ENCODE assay signal across 16 cellular contexts in genomic region chr5:102863764-102864560, GRCh38.
DNase-seq lines count a peak whose midpoint lies in the region; ATAC-seq, FAIRE-seq and TF ChIP-seq lines count a peak whose summit lies in the region.
"Had no signal": no experiment of that assay in that cellular context is flagged by ENCODE, and none has a peak within 500 bp of the region (broad histone marks: within the 10 kb centered on the region; RNA-seq: fewer than 3 reads in every experiment).

No MANE protein-coding gene starts in this region.

- ATAC-seq in IMR-90 (ENCODE audit: low read depth) = no peak
- ATAC-seq in GM18861 (IDR thresholded peaks at IDR 0.05; ENCODE audit: unreplicated experiment) = no peak
- no peak for ATAC-seq in activated naive CD4-positive, alpha-beta T cell treated with anti-CD3 and anti-CD28 coated beads, Interleukin-2, amount 50 U/mL, for 72 hours
- ATAC-seq: activated T-cell treated with anti-CD3 and anti-CD28 coated beads, Interleukin-2, amount 50 U/mL, for 72 hours; stimulated activated memory B cell treated with anti-CD40 and anti-IgM and Interleukin-4, amounts not matched to agents 10 μg/mL and 1 μg/mL and 100 μg/mL, for 72 hours had no signal

- H3K27ac ChIP-seq in IMR-90 (ENCODE audit: insufficient read depth, low read length) (no peak overlapping the region), esophagus squamous epithelium (peak overlapping the region in 3 of 4 donors; percentile 42 to 71 (median 61)), sigmoid colon (peak overlapping the region in 3 of 4 donors; percentile 87 to 91 (median 88))

- H2AK9ac ChIP-seq in IMR-90 (replicated peaks; ENCODE audit: low read depth, low read length, poor library complexity) = no peak overlapping the region

- H3K9me1 ChIP-seq in IMR-90 (ENCODE audit: insufficient read depth, low read length) = peaks cover 6% of the 10 kb centered on the region

- no peaks in the 10 kb centered on the region for H3K27me3 ChIP-seq in IMR-90 (ENCODE audit: control insufficient read depth, insufficient read depth, low read length)
- no peaks in the 10 kb centered on the region for H3K27me3 ChIP-seq in esophagus squamous epithelium
- no peaks in the 10 kb centered on the region for H3K27me3 ChIP-seq in sigmoid colon

- H2AFZ ChIP-seq in IMR-90 (replicated peaks; ENCODE audit: low read length, poor library complexity) = no peak overlapping the region

- H2AK5ac ChIP-seq in IMR-90 (ENCODE audit: low read depth, low read length) = no peak overlapping the region

- no peak overlapping the region for H3K4me2 ChIP-seq in IMR-90 (ENCODE audit: low read depth, low read length)

- H4K5ac ChIP-seq in IMR-90 (ENCODE audit: low read depth, low read length) = no peak overlapping the region

- no peak overlapping the region for H3K56ac ChIP-seq in IMR-90 (ENCODE audit: extremely low read depth, insufficient read depth, low read length)

- TF ChIP-seq RAD21 in IMR-90 (IDR thresholded peaks at IDR 0.05; ENCODE audit: low read length) = no peak

- peaks cover 2% of the 10 kb centered on the region for H3K4me1 ChIP-seq in IMR-90 (ENCODE audit: control insufficient read depth, insufficient read depth, low read length)
- peaks cover 0 to 31% (median 0%) of the 10 kb centered on the region in 3 donors for H3K4me1 ChIP-seq in esophagus squamous epithelium
- peaks cover 0 to 51% (median 29%) of the 10 kb centered on the region in 4 donors for H3K4me1 ChIP-seq in sigmoid colon

- peaks cover 0 to 4% of the 10 kb centered on the region in 2 donors for H3K9me3 Mint-ChIP-seq in activated naive CD4-positive, alpha-beta T cell treated with anti-CD3 and anti-CD28 coated beads, Interleukin-2, amount 50 U/mL, for 72 hours
- H3K9me3 Mint-ChIP-seq: activated T-cell treated with anti-CD3 and anti-CD28 coated beads, Interleukin-2, amount 50 U/mL, for 72 hours; stimulated activated memory B cell treated with anti-CD40 and anti-IgM and Interleukin-4, amounts not matched to agents 10 μg/mL and 1 μg/mL and 100 μg/mL, for 72 hours had no signal

- DNase-seq in GM12891 (ENCODE audit: insufficient read length, low spot score) (no peak), IMR-90 (peak; percentile 10), esophagus squamous epithelium (lab: John Stamatoyannopoulos, UW) (no peak), sigmoid colon (no peak), DMS 273 treated with DMSO at 0.1 percent for 48 hours (lab: John Stamatoyannopoulos, UW) (no peak)
- no peak for DNase-seq in activated naive CD4-positive, alpha-beta T cell treated with anti-CD3 and anti-CD28 coated beads, Interleukin-2, amount 50 U/mL, for 72 hours (ENCODE audit: low spot score in 2 of 2)
- DNase-seq: activated CD4-positive, alpha-beta T cell treated with anti-CD3 and anti-CD28 coated beads for 4 hours; activated T-cell treated with anti-CD3 and anti-CD28 coated beads, Interleukin-2, amount 50 U/mL, for 72 hours; CD4-positive, CD25-positive, alpha-beta regulatory T cell; GDM1; NCI-H2107; stimulated activated CD4-positive, alpha-beta T cell treated with anti-CD3 and anti-CD28 coated beads, Interleukin-4, amount 100 ng/mL, for 4 hours; T-helper 2 cell had no signal

- peaks cover 3% of the 10 kb centered on the region; the same call in 1 of the 2 replicates for H4K20me1 ChIP-seq in IMR-90 (ENCODE audit: insufficient read depth, low read length)

- BruUV-seq in IMR-90 (replicated peaks; lab: Mats Ljungman, UMichigan) = no TSS peak

- no peak overlapping the region for H3K14ac ChIP-seq in IMR-90 (replicated peaks; ENCODE audit: low read depth, low read length)

- H3K4me3 ChIP-seq in IMR-90 (ENCODE audit: insufficient read depth, low read depth, low read length) = no peak overlapping the region
- no peak overlapping the region for H3K4me3 ChIP-seq in esophagus squamous epithelium
- no peak overlapping the region for H3K4me3 ChIP-seq in sigmoid colon

- CTCF ChIA-PET in IMR-90 (lab: Yijun Ruan, JAX) = no interaction called here

- H2BK5ac ChIP-seq in IMR-90 (ENCODE audit: low read depth, low read length, poor library complexity, severe bottlenecking) = peak overlapping the region; percentile 23

- H4K8ac ChIP-seq in IMR-90 (ENCODE audit: low read depth in 2 of 2, low read length in 2 of 2) = no peak overlapping the region

- H3K23ac ChIP-seq in IMR-90 (ENCODE audit: low read depth, low read length) = no peak overlapping the region

- H3K36me3 Mint-ChIP-seq in activated naive CD4-positive, alpha-beta T cell treated with anti-CD3 and anti-CD28 coated beads, Interleukin-2, amount 50 U/mL, for 72 hours = peaks cover 13% of the 10 kb centered on the region in 2 donors

- FAIRE-seq in GM12891 (lab: Jason Lieb, UNC) = peak; percentile 58
- FAIRE-seq: keratinocyte had no signal

- dilution Hi-C loops in IMR-90 (cut with HindIII; ENCODE audit: low sequenced_read_pairs, unreplicated experiment) = no loop called here

- H3K36me3 ChIP-seq in IMR-90 (ENCODE audit: control insufficient read depth, insufficient read depth, low read length) (peaks cover 3% of the 10 kb centered on the region), esophagus squamous epithelium (no peaks in the 10 kb centered on the region), sigmoid colon (no peaks in the 10 kb centered on the region)

- no peak overlapping the region for H3K9ac ChIP-seq in IMR-90 (ENCODE audit: low read depth, low read length)

- H3K4ac ChIP-seq in IMR-90 (ENCODE audit: low read depth, low read length) = no peak overlapping the region

- no peak overlapping the region for H2BK20ac ChIP-seq in IMR-90 (ENCODE audit: low read depth, low read length)

- no peak overlapping the region for H3K27ac Mint-ChIP-seq in activated naive CD4-positive, alpha-beta T cell treated with anti-CD3 and anti-CD28 coated beads, Interleukin-2, amount 50 U/mL, for 72 hours
- H3K27ac Mint-ChIP-seq: activated T-cell treated with anti-CD3 and anti-CD28 coated beads, Interleukin-2, amount 50 U/mL, for 72 hours; stimulated activated memory B cell treated with anti-CD40 and anti-IgM and Interleukin-4, amounts not matched to agents 10 μg/mL and 1 μg/mL and 100 μg/mL, for 72 hours had no signal

- H2BK120ac ChIP-seq in IMR-90 (ENCODE audit: low read depth, low read length) = no peak overlapping the region

- no peaks in the 10 kb centered on the region for H3K9me3 ChIP-seq in IMR-90 (ENCODE audit: control insufficient read depth, insufficient read depth, low read length)
- no peaks in the 10 kb centered on the region for H3K9me3 ChIP-seq in esophagus squamous epithelium
- H3K9me3 ChIP-seq in sigmoid colon = no peaks in the 10 kb centered on the region

- no peak overlapping the region for H4K91ac ChIP-seq in IMR-90 (ENCODE audit: insufficient read depth, low read depth, low read length)

- no peak overlapping the region for H2BK15ac ChIP-seq in IMR-90 (ENCODE audit: low read depth, low read length)

- in situ Hi-C loops in IMR-90 (cut with MboI; ENCODE audit: low sequenced_read_pairs) = no loop called here

- peaks cover 21 to 31% of the 10 kb centered on the region in 2 experiments; a peak in 3 of 4 replicates for H3K79me1 ChIP-seq in IMR-90 (ENCODE audit: low read depth in 1 of 2, low read length in 2 of 2)

- no peak for TF ChIP-seq CTCF in IMR-90 (conservative IDR thresholded peaks at IDR 0.05; ENCODE audit: low read depth, low read length)
- no peak for TF ChIP-seq CTCF in esophagus squamous epithelium (IDR thresholded peaks at IDR 0.05)
- no peak for TF ChIP-seq CTCF in sigmoid colon (IDR thresholded peaks at IDR 0.05)

- no peak overlapping the region for H3K18ac ChIP-seq in IMR-90 (ENCODE audit: low read depth, low read length)

- POLR2A ChIA-PET in IMR-90 (lab: Charles Lee; ENCODE audit: unreplicated experiment) = no interaction called here

- TF ChIP-seq EP300 in sigmoid colon (IDR thresholded peaks at IDR 0.05) = no peak

- intact Hi-C loops in IMR-90 (cut with micrococcal nuclease) = no loop called here
- intact Hi-C loops in esophagus squamous epithelium (cut with DNase I) = no loop called here
- intact Hi-C loops in sigmoid colon (cut with DNase I) = loop anchor here (10.0 kb wide), 1 partner anchor 239 kb away; no protein-coding TSS in a partner anchor

- TF ChIP-seq POLR2A in GM12891 (IDR thresholded peaks at IDR 0.05; ENCODE audit: low read depth, low read length) (no peak), IMR-90 (IDR thresholded peaks at IDR 0.05; ENCODE audit: low read depth, low read length) (no peak), esophagus squamous epithelium (IDR thresholded peaks at IDR 0.05) (no peak), sigmoid colon (IDR thresholded peaks at IDR 0.05) (no peak)

TF ChIP-seq in GM12891, 5 proteins besides CTCF, POLR2A, EP300 and RAD21:
- no peak for TF ChIP-seq TAF1 (IDR thresholded peaks at IDR 0.05; ENCODE audit: low read depth, low read length)
- no peak for TF ChIP-seq PAX5 (IDR thresholded peaks at IDR 0.05; ENCODE audit: insufficient read depth, low read length, severe bottlenecking)
- no peak for TF ChIP-seq SPI1 (IDR thresholded peaks at IDR 0.05; ENCODE audit: low read depth, low read length)
- no peak for TF ChIP-seq POLR2AphosphoS5 (IDR thresholded peaks at IDR 0.05; ENCODE audit: low read depth, low read length)
- no peak for TF ChIP-seq POU2F2 (IDR thresholded peaks at IDR 0.05; ENCODE audit: low read depth, low read length)

TF ChIP-seq in IMR-90, 13 proteins besides CTCF, POLR2A, EP300 and RAD21 (continues in another document):
- TF ChIP-seq USF2 (IDR thresholded peaks at IDR 0.05; ENCODE audit: low read depth, low read length) (no peak), NFE2L2 (IDR thresholded peaks at IDR 0.05; ENCODE audit: low read depth, low read length) (no peak), SMC3 (IDR thresholded peaks at IDR 0.05; ENCODE audit: low read depth, low read length) (no peak), CEBPB (IDR thresholded peaks at IDR 0.05; ENCODE audit: low read depth, low read length) (no peak), MAFK (IDR thresholded peaks at IDR 0.05; ENCODE audit: low read depth, low read length) (no peak), FOS (IDR thresholded peaks at IDR 0.05; ENCODE audit: low read depth, low read length) (no peak), BHLHE40 (IDR thresholded peaks at IDR 0.05; ENCODE audit: low read depth, low read length) (no peak), RFX5 (IDR thresholded peaks at IDR 0.05; ENCODE audit: low read depth, low read length) (no peak)
